Comparison of ENCODE assay signal across 9 cellular contexts in genomic region chr16:56866955-56867830, GRCh38. TPM values are rescaled to one million over a fixed set of nuclear protein-coding genes. Genes with fewer than 3 reads are reported as not detected.
DNase-seq lines count a peak whose midpoint lies in the region; ATAC-seq, FAIRE-seq and TF ChIP-seq lines count a peak whose summit lies in the region.
"Had no signal": no experiment of that assay in that cellular context is flagged by ENCODE, and none has a peak within 500 bp of the region (broad histone marks: within the 10 kb centered on the region; RNA-seq: fewer than 3 reads in every experiment).

No MANE protein-coding gene starts in this region.

- TF ChIP-seq CTCF in GM12874 (IDR thresholded peaks at IDR 0.05; ENCODE audit: insufficient read depth, low read depth, low read length) = peak; percentile 57
- TF ChIP-seq CTCF in pancreas (IDR thresholded peaks at IDR 0.05) = peak; percentile 53 to 80 (median 67)

- no peak overlapping the region for H3K27ac ChIP-seq in pancreas
- H3K27ac ChIP-seq: skin epidermis had no signal

- FAIRE-seq in frontal cortex (lab: Jason Lieb, UNC) (no peak), pancreas (lab: Jason Lieb, UNC) (peak; percentile 49)

- H3K9me3 ChIP-seq in pancreas = no peaks in the 10 kb centered on the region

- peak overlapping the region in 2 of 4 donors; percentile 2 to 15 for H3K4me3 ChIP-seq in pancreas
- H3K4me3 ChIP-seq: skin epidermis had no signal

- DNase-seq in AML-193 (lab: John Stamatoyannopoulos, UW) (peak; percentile 46 to 55), NCI-H2196 treated with DMSO at 0.1 percent for 48 hours (lab: John Stamatoyannopoulos, UW; ENCODE audit: unreplicated experiment) (peak; percentile 5), frontal cortex (ENCODE audit: low spot score in 2 of 2) (peak; percentile 48 to 75), pancreas (peak in 2 of 6 donors; percentile 34 to 58)
- DNase-seq in activated T-cell treated with anti-CD3 and anti-CD28 coated beads, Interleukin-2, amount 50 U/mL, for 1 hour = peak; percentile 18

- ATAC-seq in pancreas (peak; percentile 52 to 80 (median 74)), GM18858 (IDR thresholded peaks at IDR 0.05; ENCODE audit: unreplicated experiment) (no peak), HG03139 (IDR thresholded peaks at IDR 0.05; ENCODE audit: unreplicated experiment) (no peak)

- WGBS in pancreas, 2 donors = 34 to 42% methylated on average over 23 of the region's 23 CpGs

- no peaks in the 10 kb centered on the region for H3K36me3 ChIP-seq in pancreas

- H3K4me1 ChIP-seq in pancreas = peaks cover 0 to 8% (median 0%) of the 10 kb centered on the region in 3 donors

- intact Hi-C loops in pancreas (cut with DNase I) = loop anchor here in 2 of 3 donors (5.0 kb wide), 1 partner anchor 85 kb away; no protein-coding TSS in a partner anchor

- no peaks in the 10 kb centered on the region for H3K27me3 ChIP-seq in pancreas

RNA-seq across cellular contexts. Expression of gene SLC12A3, which starts 2.2 kb away (rescaled TPM):
- total RNA-seq in frontal cortex (not detected), pancreas (under 1 TPM in 5 of 6 donors, not detected in 1; 0.05 to 0.12 (median 0.08) TPM)
- polyA plus RNA-seq in pancreas = under 1 TPM; 0.04 to 0.05 TPM

Comparison
In these comparisons a context has a peak if more than half of its experiments do, and no peak if none do; other contexts are left out.
1. ATAC-seq: peak in pancreas (4 of 4); none in GM18858 (single experiment) and HG03139 (single experiment).